Comparison of ENCODE assay signal across 15 cellular contexts in genomic region chr12:110606253-110606611, GRCh38. TPM values are rescaled to one million over a fixed set of nuclear protein-coding genes. Genes with fewer than 3 reads are reported as not detected.
DNase-seq lines count a peak whose midpoint lies in the region; ATAC-seq, FAIRE-seq and TF ChIP-seq lines count a peak whose summit lies in the region.
"Had no signal": no experiment of that assay in that cellular context is flagged by ENCODE, and none has a peak within 500 bp of the region (broad histone marks: within the 10 kb centered on the region; RNA-seq: fewer than 3 reads in every experiment).

No MANE protein-coding gene starts in this region.

- POLR2A ChIA-PET in activated CD8-positive, alpha-beta T cell treated with anti-CD3 and anti-CD28 coated beads, Interleukin-2, amount 10 ng/mL, durations not matched to agents 7 days and 5 days (lab: Charles Lee), result interaction anchor here (0.6 to 2.0 kb wide), 7 partner anchors 8 to 324 kb away, joined by 3 to 9 read pairs (median 4); partner anchors contain the start of genes ARPC3, RAD9B, TCTN1 and VPS29

- no peak for FAIRE-seq in GM19239 (lab: Jason Lieb, UNC)
- FAIRE-seq: HTR-8/SVneo had no signal

- H3K4me1 Mint-ChIP-seq in CD14-positive monocyte, result peaks cover 28% of the 10 kb centered on the region
- H3K4me1 Mint-ChIP-seq in activated CD8-positive, alpha-beta T cell treated with anti-CD3 and anti-CD28 coated beads, Interleukin-2, amount 10 ng/mL, durations not matched to agents 7 days and 5 days (ENCODE audit: low read depth), result peaks cover 17% of the 10 kb centered on the region

- H3K4me3 ChIP-seq in GM12875 (ENCODE audit: low read depth, low read length) (peak overlapping the region; percentile 19), mucosa of descending colon (no peak overlapping the region)
- H3K4me3 ChIP-seq: GM23248 had no signal

- H3K27ac Mint-ChIP-seq in CD14-positive monocyte, result peak overlapping the region; percentile 95 to 98 (median 97)
- peak overlapping the region; percentile 83 for H3K27ac Mint-ChIP-seq in activated CD8-positive, alpha-beta T cell treated with anti-CD3 and anti-CD28 coated beads, Interleukin-2, amount 10 ng/mL, durations not matched to agents 7 days and 5 days
- H3K27ac Mint-ChIP-seq: progenitor cell of endocrine pancreas had no signal

- intact Hi-C loops in CD14-positive monocyte (cut with micrococcal nuclease), result loop anchor here in 1 of 2 donors (5.0 kb wide), 3 partner anchors 41 to 139 kb away; partner anchors contain the start of genes FAM216A and GPN3
- intact Hi-C loops in mucosa of descending colon (cut with DNase I, micrococcal nuclease), result no loop called here

- H3K27me3 Mint-ChIP-seq in CD14-positive monocyte (ENCODE audit: low read depth in 3 of 3), result peaks cover 0 to 2% (median 0%) of the 10 kb centered on the region in 3 donors
- no peaks in the 10 kb centered on the region for H3K27me3 Mint-ChIP-seq in activated CD8-positive, alpha-beta T cell treated with anti-CD3 and anti-CD28 coated beads, Interleukin-2, amount 10 ng/mL, durations not matched to agents 7 days and 5 days (ENCODE audit: low read depth)
- H3K27me3 Mint-ChIP-seq: progenitor cell of endocrine pancreas had no signal

- no peaks in the 10 kb centered on the region for H3K9me3 Mint-ChIP-seq in CD14-positive monocyte
- no peaks in the 10 kb centered on the region for H3K9me3 Mint-ChIP-seq in activated CD8-positive, alpha-beta T cell treated with anti-CD3 and anti-CD28 coated beads, Interleukin-2, amount 10 ng/mL, durations not matched to agents 7 days and 5 days (ENCODE audit: insufficient read depth)

- peak overlapping the region; percentile 79 to 92 for H3K4me3 Mint-ChIP-seq in CD14-positive monocyte
- peak overlapping the region; percentile 74 for H3K4me3 Mint-ChIP-seq in activated CD8-positive, alpha-beta T cell treated with anti-CD3 and anti-CD28 coated beads, Interleukin-2, amount 10 ng/mL, durations not matched to agents 7 days and 5 days

- TF ChIP-seq CTCF in CD14-positive monocyte (IDR thresholded peaks at IDR 0.05) (no peak), GM12875 (IDR thresholded peaks at IDR 0.05; ENCODE audit: borderline replicate concordance, insufficient read depth, low read depth, low read length) (no peak), mucosa of descending colon (IDR thresholded peaks at IDR 0.05) (no peak)

- H3K4me1 ChIP-seq in mucosa of descending colon (ENCODE audit: low read depth), result no peaks in the 10 kb centered on the region

- no peaks in the 10 kb centered on the region for H3K36me3 ChIP-seq in mucosa of descending colon (ENCODE audit: low read depth)

- ATAC-seq in activated CD8-positive, alpha-beta T cell treated with anti-CD3 and anti-CD28 coated beads, Interleukin-2, amount 10 ng/mL, durations not matched to agents 7 days and 5 days, result no peak
- ATAC-seq in mucosa of descending colon (no peak), GM21576 (IDR thresholded peaks at IDR 0.05; ENCODE audit: unreplicated experiment) (no peak)

- H3K9me3 ChIP-seq in mucosa of descending colon, result no peaks in the 10 kb centered on the region

- CTCF ChIA-PET in activated CD8-positive, alpha-beta T cell treated with anti-CD3 and anti-CD28 coated beads, Interleukin-2, amount 10 ng/mL, durations not matched to agents 7 days and 5 days (lab: Charles Lee), result interaction anchor here (0.8 to 8.8 kb wide), 7 partner anchors 15 to 156 kb away, joined by 3 to 266 read pairs (median 4); partner anchors contain the start of genes ARPC3, RAD9B and VPS29

- DNase-seq in CD14-positive monocyte (ENCODE audit: low spot score), result no peak
- DNase-seq in activated CD8-positive, alpha-beta T cell treated with anti-CD3 and anti-CD28 coated beads, Interleukin-2, amount 10 ng/mL, durations not matched to agents 7 days and 5 days, result no peak
- peak; percentile 12 for DNase-seq in mesenteric fat pad (ENCODE audit: low spot score)
- DNase-seq in mucosa of descending colon, result no peak
- no peak for DNase-seq in GM19239 (ENCODE audit: insufficient read length, low spot score)
- no peak for DNase-seq in NCI-H2171 (lab: John Stamatoyannopoulos, UW)
- DNase-seq: GM23248; mesendoderm; NCI-H1105 treated with DMSO at 0.1 percent for 48 hours; NCI-H510A treated with DMSO at 0.1 percent for 48 hours; stimulated activated CD4-positive, alpha-beta T cell treated with anti-CD3 and anti-CD28 coated beads, Interleukin-4, amount 100 ng/mL, for 24 hours had no signal

- peaks cover 0 to 3% of the 10 kb centered on the region in 2 donors for H3K36me3 Mint-ChIP-seq in CD14-positive monocyte
- no peaks in the 10 kb centered on the region for H3K36me3 Mint-ChIP-seq in activated CD8-positive, alpha-beta T cell treated with anti-CD3 and anti-CD28 coated beads, Interleukin-2, amount 10 ng/mL, durations not matched to agents 7 days and 5 days (ENCODE audit: low read depth)

RNA-seq across cellular contexts. Expression of gene TCTN1, which starts 7.7 kb away (rescaled TPM):
- 1 to 10 TPM; 4.5 to 6.1 TPM for polyA plus RNA-seq in CD14-positive monocyte
- total RNA-seq in activated CD8-positive, alpha-beta T cell treated with anti-CD3 and anti-CD28 coated beads, Interleukin-2, amount 10 ng/mL, durations not matched to agents 7 days and 5 days, result 1 to 10 TPM; 5.9 to 7.9 TPM
- 22.7 TPM for total RNA-seq in mesenteric fat pad
- total RNA-seq in mucosa of descending colon, result 10 to 100 TPM in 1 of 3 donors, 1 to 10 TPM in 2; 7.2 to 23.7 (median 8.2) TPM

RNA-seq across cellular contexts. Expression of gene PPTC7, which starts 23.1 kb away (rescaled TPM):
- polyA plus RNA-seq in CD14-positive monocyte, result 10 to 100 TPM; 11.6 to 15.1 TPM
- 10 to 100 TPM; 24.4 to 26.8 TPM for total RNA-seq in activated CD8-positive, alpha-beta T cell treated with anti-CD3 and anti-CD28 coated beads, Interleukin-2, amount 10 ng/mL, durations not matched to agents 7 days and 5 days
- total RNA-seq in mesenteric fat pad, result 29.9 TPM
- total RNA-seq in mucosa of descending colon, result 10 to 100 TPM; 32.2 to 34.8 (median 32.8) TPM
